1 cellular context compared by ENCODE assay signal in genomic region chrX:153769158-153769864, GRCh38.
TF ChIP-seq lines count a peak whose summit lies in the region.

No MANE protein-coding gene starts in this region.

TF ChIP-seq in GM23338, 12 proteins besides CTCF, POLR2A, EP300 and RAD21:
- TF ChIP-seq ZNF331 (CRISPR knock-in tag; IDR thresholded peaks at IDR 0.05; ENCODE audit: low read depth), result no peak
- TF ChIP-seq EZH2 (IDR thresholded peaks at IDR 0.05; ENCODE audit: low read depth, unreplicated experiment), result no peak
- TF ChIP-seq, protein P1, sequence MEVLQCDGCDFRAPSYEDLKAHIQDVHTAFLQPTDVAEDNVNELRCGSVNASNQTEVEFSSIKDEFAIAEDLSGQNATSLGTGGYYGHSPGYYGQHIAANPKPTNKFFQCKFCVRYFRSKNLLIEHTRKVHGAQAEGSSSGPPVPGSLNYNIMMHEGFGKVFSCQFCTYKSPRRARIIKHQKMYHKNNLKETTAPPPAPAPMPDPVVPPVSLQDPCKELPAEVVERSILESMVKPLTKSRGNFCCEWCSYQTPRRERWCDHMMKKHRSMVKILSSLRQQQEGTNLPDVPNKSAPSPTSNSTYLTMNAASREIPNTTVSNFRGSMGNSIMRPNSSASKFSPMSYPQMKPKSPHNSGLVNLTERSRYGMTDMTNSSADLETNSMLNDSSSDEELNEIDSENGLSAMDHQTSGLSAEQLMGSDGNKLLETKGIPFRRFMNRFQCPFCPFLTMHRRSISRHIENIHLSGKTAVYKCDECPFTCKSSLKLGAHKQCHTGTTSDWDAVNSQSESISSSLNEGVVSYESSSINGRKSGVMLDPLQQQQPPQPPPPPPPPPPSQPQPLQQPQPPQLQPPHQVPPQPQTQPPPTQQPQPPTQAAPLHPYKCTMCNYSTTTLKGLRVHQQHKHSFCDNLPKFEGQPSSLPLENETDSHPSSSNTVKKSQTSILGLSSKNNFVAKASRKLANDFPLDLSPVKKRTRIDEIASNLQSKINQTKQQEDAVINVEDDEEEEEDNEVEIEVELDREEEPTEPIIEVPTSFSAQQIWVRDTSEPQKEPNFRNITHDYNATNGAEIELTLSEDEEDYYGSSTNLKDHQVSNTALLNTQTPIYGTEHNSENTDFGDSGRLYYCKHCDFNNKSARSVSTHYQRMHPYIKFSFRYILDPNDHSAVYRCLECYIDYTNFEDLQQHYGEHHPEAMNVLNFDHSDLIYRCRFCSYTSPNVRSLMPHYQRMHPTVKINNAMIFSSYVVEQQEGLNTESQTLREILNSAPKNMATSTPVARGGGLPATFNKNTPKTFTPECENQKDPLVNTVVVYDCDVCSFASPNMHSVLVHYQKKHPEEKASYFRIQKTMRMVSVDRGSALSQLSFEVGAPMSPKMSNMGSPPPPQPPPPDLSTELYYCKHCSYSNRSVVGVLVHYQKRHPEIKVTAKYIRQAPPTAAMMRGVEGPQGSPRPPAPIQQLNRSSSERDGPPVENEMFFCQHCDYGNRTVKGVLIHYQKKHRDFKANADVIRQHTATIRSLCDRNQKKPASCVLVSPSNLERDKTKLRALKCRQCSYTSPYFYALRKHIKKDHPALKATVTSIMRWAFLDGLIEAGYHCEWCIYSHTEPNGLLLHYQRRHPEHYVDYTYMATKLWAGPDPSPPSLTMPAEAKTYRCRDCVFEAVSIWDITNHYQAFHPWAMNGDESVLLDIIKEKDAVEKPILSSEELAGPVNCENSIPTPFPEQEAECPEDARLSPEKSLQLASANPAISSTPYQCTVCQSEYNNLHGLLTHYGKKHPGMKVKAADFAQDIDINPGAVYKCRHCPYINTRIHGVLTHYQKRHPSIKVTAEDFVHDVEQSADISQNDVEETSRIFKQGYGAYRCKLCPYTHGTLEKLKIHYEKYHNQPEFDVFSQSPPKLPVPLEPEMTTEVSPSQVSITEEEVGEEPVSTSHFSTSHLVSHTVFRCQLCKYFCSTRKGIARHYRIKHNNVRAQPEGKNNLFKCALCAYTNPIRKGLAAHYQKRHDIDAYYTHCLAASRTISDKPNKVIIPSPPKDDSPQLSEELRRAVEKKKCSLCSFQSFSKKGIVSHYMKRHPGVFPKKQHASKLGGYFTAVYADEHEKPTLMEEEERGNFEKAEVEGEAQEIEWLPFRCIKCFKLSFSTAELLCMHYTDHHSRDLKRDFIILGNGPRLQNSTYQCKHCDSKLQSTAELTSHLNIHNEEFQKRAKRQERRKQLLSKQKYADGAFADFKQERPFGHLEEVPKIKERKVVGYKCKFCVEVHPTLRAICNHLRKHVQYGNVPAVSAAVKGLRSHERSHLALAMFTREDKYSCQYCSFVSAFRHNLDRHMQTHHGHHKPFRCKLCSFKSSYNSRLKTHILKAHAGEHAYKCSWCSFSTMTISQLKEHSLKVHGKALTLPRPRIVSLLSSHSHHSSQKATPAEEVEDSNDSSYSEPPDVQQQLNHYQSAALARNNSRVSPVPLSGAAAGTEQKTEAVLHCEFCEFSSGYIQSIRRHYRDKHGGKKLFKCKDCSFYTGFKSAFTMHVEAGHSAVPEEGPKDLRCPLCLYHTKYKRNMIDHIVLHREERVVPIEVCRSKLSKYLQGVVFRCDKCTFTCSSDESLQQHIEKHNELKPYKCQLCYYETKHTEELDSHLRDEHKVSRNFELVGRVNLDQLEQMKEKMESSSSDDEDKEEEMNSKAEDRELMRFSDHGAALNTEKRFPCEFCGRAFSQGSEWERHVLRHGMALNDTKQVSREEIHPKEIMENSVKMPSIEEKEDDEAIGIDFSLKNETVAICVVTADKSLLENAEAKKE (CRISPR knock-in tag; IDR thresholded peaks at IDR 0.05), result no peak
- TF ChIP-seq NANOG (IDR thresholded peaks at IDR 0.05; ENCODE audit: borderline replicate concordance), result no peak
- TF ChIP-seq POLR2AphosphoS5 (IDR thresholded peaks at IDR 0.05; ENCODE audit: low read depth), result no peak
- no peak for TF ChIP-seq ZNF114 (CRISPR knock-in tag; IDR thresholded peaks at IDR 0.05)
- no peak for TF ChIP-seq JUNB (IDR thresholded peaks at IDR 0.05; ENCODE audit: unreplicated experiment)
- TF ChIP-seq REST (IDR thresholded peaks at IDR 0.05; ENCODE audit: unreplicated experiment), result no peak
- TF ChIP-seq CREB1 (CRISPR knock-in tag; IDR thresholded peaks at IDR 0.05; ENCODE audit: low read depth), result no peak
- TF ChIP-seq EZH2phosphoT487 (IDR thresholded peaks at IDR 0.05; ENCODE audit: unreplicated experiment), result no peak
- no peak for TF ChIP-seq STAT1 (IDR thresholded peaks at IDR 0.05; ENCODE audit: unreplicated experiment)
- no peak for TF ChIP-seq ETS1 (IDR thresholded peaks at IDR 0.05)
